13 cellular contexts compared by ENCODE assay signal in the genomic region with DNA sequence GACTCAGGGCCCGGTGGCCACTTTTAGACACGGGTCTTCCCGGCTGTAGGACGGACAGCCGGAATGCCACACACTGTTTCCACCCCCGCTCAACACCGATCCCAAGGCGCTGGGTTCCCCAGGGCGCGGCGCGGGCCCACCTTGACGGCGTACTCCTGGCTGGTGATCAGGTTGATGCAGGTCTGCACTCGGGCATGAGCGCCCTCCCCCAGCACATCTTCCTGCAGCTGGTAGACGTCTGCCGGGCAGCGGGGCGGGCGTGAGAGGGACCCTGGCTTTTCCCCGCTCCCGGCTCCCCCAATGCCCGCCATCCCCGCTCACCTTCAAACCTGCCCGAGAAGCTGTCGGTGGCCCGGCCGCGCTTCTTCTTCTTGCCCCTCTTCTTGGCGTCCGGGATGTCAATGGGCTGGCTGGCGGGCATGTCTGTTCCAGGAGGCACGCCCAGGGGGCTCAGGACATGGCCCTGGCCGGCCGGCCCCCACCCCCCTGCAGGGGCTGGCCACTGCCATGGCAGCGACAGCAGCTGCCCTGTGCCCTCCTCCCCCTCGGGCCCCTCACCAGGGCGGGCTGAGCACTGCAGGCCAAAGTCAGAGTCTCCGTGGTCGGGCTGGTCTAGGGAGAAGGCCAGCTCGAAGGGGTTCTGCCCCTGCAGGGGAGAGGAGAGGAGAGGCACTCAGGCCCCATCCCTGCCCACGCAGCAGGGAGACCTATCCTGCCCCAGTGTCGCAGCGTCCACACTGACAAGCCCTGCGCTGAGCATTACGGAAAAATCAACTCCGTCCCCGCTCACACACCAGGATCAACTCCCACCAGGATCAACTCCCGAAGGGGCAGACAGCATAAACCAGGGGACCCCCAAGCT. TPM values are rescaled to one million over a fixed set of nuclear protein-coding genes. Genes with fewer than 3 reads are reported as not detected.
DNase-seq lines count a peak whose midpoint lies in the region; ATAC-seq, FAIRE-seq and TF ChIP-seq lines count a peak whose summit lies in the region.
"Had no signal": no experiment of that assay in that cellular context is flagged by ENCODE, and none has a peak within 500 bp of the region (broad histone marks: within the 10 kb centered on the region; RNA-seq: fewer than 3 reads in every experiment).

No MANE protein-coding gene starts in this region.

- H3K4me3 Mint-ChIP-seq in MCF 10A (ENCODE audit: unreplicated experiment) = no peak overlapping the region

- peaks cover 21% of the 10 kb centered on the region for H3K4me1 Mint-ChIP-seq in MCF 10A (ENCODE audit: insufficient read depth, unreplicated experiment)

- TF ChIP-seq EP300 in K562 (IDR thresholded peaks at IDR 0.05; ENCODE audit: low read length) (no peak), upper lobe of left lung (IDR thresholded peaks at IDR 0.05) (no peak)

- DNase-seq in breast epithelium (ENCODE audit: low spot score in 2 of 2) (no peak), MCF 10A (ENCODE audit: unreplicated experiment) (no peak), K562 (ENCODE audit: extremely low read depth in 1 of 4, low spot score in 3 of 4) (peak in 2 of 4 experiments; percentile 15 to 16), mucosa of descending colon (peak in 2 of 3 donors; percentile 40 to 58), upper lobe of left lung (peak in 1 of 2 donors; percentile 82), AG08395 (ENCODE audit: low spot score) (no peak)
- DNase-seq: activated effector memory CD4-positive, alpha-beta T cell treated with Interleukin-2 at 50 U/mL for 16 hours; NCI-H1417; NCI-H774 had no signal

- no peak for TF ChIP-seq RAD21 in K562 (CRISPR knock-in tag; conservative IDR thresholded peaks at IDR 0.05 in 1 of 2, IDR thresholded peaks at IDR 0.05 in 1 of 2)

- no peak for FAIRE-seq in K562 (lab: Jason Lieb, UNC)

- no peak overlapping the region for H3K4me2 ChIP-seq in K562 (ENCODE audit: insufficient read depth, low read length)

- H2AFZ ChIP-seq in K562 (ENCODE audit: low read depth, low read length) = no peak overlapping the region

- peaks cover 47% of the 10 kb centered on the region for H3K36me3 Mint-ChIP-seq in MCF 10A (ENCODE audit: insufficient read depth, unreplicated experiment)

- peaks cover 7% of the 10 kb centered on the region for H3K9me1 ChIP-seq in K562 (ENCODE audit: control insufficient read depth, insufficient read depth, low read length)

- H3K4me1 ChIP-seq in breast epithelium (peaks cover 55 to 67% of the 10 kb centered on the region in 2 donors), K562 (replicated peaks in 1 of 2; ENCODE audit: control insufficient read depth in 2 of 2, insufficient read depth in 2 of 2, low read length in 2 of 2) (peaks cover 28 to 88% of the 10 kb centered on the region in 2 experiments), mucosa of descending colon (ENCODE audit: low read depth) (peaks cover 70% of the 10 kb centered on the region), upper lobe of left lung (peaks cover 80 to 85% (median 82%) of the 10 kb centered on the region in 4 donors)

- H3K36me3 ChIP-seq in breast epithelium = no peaks in the 10 kb centered on the region
- peaks cover 79% of the 10 kb centered on the region; the same call in 2 of the 3 replicates for H3K36me3 ChIP-seq in K562 (ENCODE audit: control insufficient read depth, insufficient read depth, low read length)
- H3K36me3 ChIP-seq in mucosa of descending colon (ENCODE audit: low read depth) = no peaks in the 10 kb centered on the region
- H3K36me3 ChIP-seq in upper lobe of left lung = peaks cover 17 to 77% (median 51%) of the 10 kb centered on the region in 4 donors
- H3K36me3 ChIP-seq: cardiac muscle cell had no signal

- CTCF ChIA-PET in MCF 10A (lab: Yijun Ruan, JAX) = interaction anchor here (1.0 to 1.8 kb wide), 2 partner anchors 18 to 24 kb away, joined by 4 to 6 read pairs; no protein-coding TSS in a partner anchor
- CTCF ChIA-PET in K562 (lab: Yijun Ruan, JAX; ENCODE audit: low intra/inter-chr PET ratio) = no interaction called here

- WGBS in K562 (ENCODE audit: insufficient coverage, low coverage, missing lambda C conversion rate) = 94% methylated on average over 38 of the region's 50 CpGs
- 91% methylated on average over 36 to 38 of the region's 50 CpGs for WGBS in upper lobe of left lung, 2 donors

- POLR2A ChIA-PET in MCF 10A (lab: Yijun Ruan, JAX) = interaction anchor here (0.7 to 1.6 kb wide), 4 partner anchors 12 to 1607 kb away, joined by 3 to 4 read pairs (median 4); no protein-coding TSS in a partner anchor
- POLR2A ChIA-PET in K562 (lab: Yijun Ruan, JAX) = interaction anchor here (0.9 to 5.5 kb wide), 5 partner anchors 10 to 169 kb away, joined by 4 to 72 read pairs (median 5); no protein-coding TSS in a partner anchor

- H3K27me3 ChIP-seq in breast epithelium (no peaks in the 10 kb centered on the region), K562 (ENCODE audit: control insufficient read depth in 2 of 2, insufficient read depth in 2 of 2, low read length in 2 of 2) (no peaks in the 10 kb centered on the region), upper lobe of left lung (no peaks in the 10 kb centered on the region)
- H3K27me3 ChIP-seq: cardiac muscle cell, SJSA1 had no signal

- TF ChIP-seq CTCF in breast epithelium (IDR thresholded peaks at IDR 0.05) (no peak), MCF 10A (IDR thresholded peaks at IDR 0.05; ENCODE audit: unreplicated experiment) (no peak), K562 (IDR thresholded peaks at IDR 0.05 in 2 of 3, conservative IDR thresholded peaks at IDR 0.05 in 1 of 3; ENCODE audit: insufficient read depth in 2 of 3, low read depth in 1 of 3, low read length in 3 of 3) (no peak), mucosa of descending colon (IDR thresholded peaks at IDR 0.05) (no peak), upper lobe of left lung (IDR thresholded peaks at IDR 0.05) (no peak)

- peak overlapping the region in 1 of 3 donors; percentile 95 for H3K4me3 ChIP-seq in breast epithelium
- H3K4me3 ChIP-seq in K562 = no peak overlapping the region
- H3K4me3 ChIP-seq in mucosa of descending colon = no peak overlapping the region
- no peak overlapping the region for H3K4me3 ChIP-seq in upper lobe of left lung
- H3K4me3 ChIP-seq: cardiac muscle cell, SJSA1 had no signal

- H3K27ac Mint-ChIP-seq in MCF 10A (ENCODE audit: low read depth, unreplicated experiment) = no peak overlapping the region

- in situ Hi-C loops in K562 (cut with MboI) = no loop called here

- ATAC-seq in K562 (no peak), mucosa of descending colon (no peak), upper lobe of left lung (ENCODE audit: low FRiP score in 2 of 2) (no peak), HG02981 (IDR thresholded peaks at IDR 0.05; ENCODE audit: unreplicated experiment) (no peak), GM19455 (IDR thresholded peaks at IDR 0.05; ENCODE audit: unreplicated experiment) (no peak)

- H3K79me2 ChIP-seq in K562 (ENCODE audit: control insufficient read depth, insufficient read depth, low read length) = peaks cover 53% of the 10 kb centered on the region

- peak overlapping the region; percentile 98 for H3K27ac ChIP-seq in breast epithelium
- no peak overlapping the region for H3K27ac ChIP-seq in K562 (ENCODE audit: extremely low read depth, low read depth, low read length)
- H3K27ac ChIP-seq in upper lobe of left lung = peak overlapping the region; percentile 71 to 100 (median 97)
- H3K27ac ChIP-seq: cardiac muscle cell, SJSA1 had no signal

- H3K9me3 ChIP-seq in breast epithelium (no peaks in the 10 kb centered on the region), K562 (replicated peaks; ENCODE audit: control insufficient read depth, insufficient read depth, low read depth, low read length) (no peaks in the 10 kb centered on the region), mucosa of descending colon (no peaks in the 10 kb centered on the region), upper lobe of left lung (no peaks in the 10 kb centered on the region)
- H3K9me3 ChIP-seq: SJSA1 had no signal

- peaks cover 36% of the 10 kb centered on the region for H4K20me1 ChIP-seq in K562 (replicated peaks; ENCODE audit: control insufficient read depth, insufficient read depth, low read length)

- TF ChIP-seq POLR2A in breast epithelium (IDR thresholded peaks at IDR 0.05) (no peak), K562 (conservative IDR thresholded peaks at IDR 0.05) (no peak), upper lobe of left lung (IDR thresholded peaks at IDR 0.05) (no peak)

- H3K9ac ChIP-seq in K562 (ENCODE audit: insufficient read depth in 1 of 2, low read depth in 2 of 2, low read length in 2 of 2) = peak overlapping the region in 1 of 2 experiments; percentile 54; a peak in 1 of 4 replicates

- no peaks in the 10 kb centered on the region for H3K27me3 Mint-ChIP-seq in MCF 10A (ENCODE audit: insufficient read depth, unreplicated experiment)

- no peaks in the 10 kb centered on the region for H3K9me3 Mint-ChIP-seq in MCF 10A (ENCODE audit: unreplicated experiment)

- BruUV-seq in MCF 10A (replicated peaks; lab: Mats Ljungman, UMichigan) (no TSS peak), K562 (replicated peaks; lab: Mats Ljungman, UMichigan) (no TSS peak)

- intact Hi-C loops in breast epithelium (cut with DNase I; ENCODE audit: low total_unique reads) (no loop called here), MCF 10A (cut with micrococcal nuclease) (no loop called here), K562 (cut with micrococcal nuclease) (no loop called here), mucosa of descending colon (cut with DNase I, micrococcal nuclease) (no loop called here)

RNA-seq across cellular contexts. Expression of gene MKNK2, which starts 4.8 kb away (rescaled TPM):
- total RNA-seq in breast epithelium (100 to 1,000 TPM in 1 of 3 donors, 10 to 100 TPM in 2; 94.7 to 170 (median 97.0) TPM), MCF 10A (2022) (146 and 224 TPM in 2 replicates), K562 (2014; rRNA removed) (83.9 and 114 TPM in 2 replicates), K562 (2014; rRNA removed; fragmentation: Illumina TruSeq; extraction: Trizol) (19.3 and 22.0 TPM in 2 replicates), K562 (2015; rRNA removed; fragmentation: Illumina TruSeq; extraction: Trizol) (48.6 and 51.9 TPM in 2 replicates), K562 (2021) (179 and 191 TPM in 2 replicates), mucosa of descending colon (100 to 1,000 TPM; 252 to 330 (median 304) TPM), upper lobe of left lung (100 to 1,000 TPM; 200 to 397 (median 264) TPM)
- total RNA-seq in K562 (2011; cell fraction: chromatin; rRNA removed; ENCODE audit: low replicate concordance) = 62.3 and 206 TPM in 2 replicates
- 137 and 161 TPM in 2 replicates for total RNA-seq in K562 (2011; cell fraction: nucleolus; rRNA removed)
- 83.2 and 85.9 TPM in 2 replicates for total RNA-seq in K562 (2011; cell fraction: nucleoplasm; rRNA removed)
- polyA plus RNA-seq in K562 (2011; rRNA removed) (59.3 and 97.4 TPM in 2 replicates), K562 (2014; fragmentation: Illumina TruSeq; extraction: Trizol) (44.6 and 77.5 TPM in 2 replicates), K562 (2014; fragmentation: Nextera tagmentation; extraction: Ambion mirVana) (1 to 10 TPM; 5.1 to 5.5 TPM), K562 (2014; rRNA removed) (87.2 and 91.7 TPM in 2 replicates)
- 77.0 and 149 TPM in 2 replicates for polyA plus RNA-seq in K562 (2011; cell fraction: cytosol; rRNA removed)
- polyA plus RNA-seq in K562 (2011; cell fraction: nucleus; rRNA removed) = 131 and 186 TPM in 2 replicates
- polyA plus RNA-seq in K562 (2012) = 69.2 and 176 TPM in 2 replicates
- 39.4 and 48.9 TPM in 2 replicates for polyA minus RNA-seq in K562 (2011; rRNA and poly(A)+ RNA removed)
- 99.7 and 155 TPM in 2 replicates for polyA minus RNA-seq in K562 (2011; cell fraction: cytosol; rRNA and poly(A)+ RNA removed)
- 43.6 and 57.8 TPM in 2 replicates for polyA minus RNA-seq in K562 (2011; cell fraction: nucleus; rRNA and poly(A)+ RNA removed)

RNA-seq across cellular contexts. Expression of gene BTBD2, which starts 30.8 kb away (rescaled TPM):
- 10 to 100 TPM; 52.0 to 67.2 (median 54.4) TPM for total RNA-seq in breast epithelium
- 53.1 and 53.4 TPM in 2 replicates for total RNA-seq in MCF 10A (2022)
- 7.3 and 29.0 TPM in 2 replicates for total RNA-seq in K562 (2011; cell fraction: chromatin; rRNA removed; ENCODE audit: low replicate concordance)
- 16.4 and 17.0 TPM in 2 replicates for total RNA-seq in K562 (2011; cell fraction: nucleolus; rRNA removed)
- 14.3 and 16.7 TPM in 2 replicates for total RNA-seq in K562 (2011; cell fraction: nucleoplasm; rRNA removed)
- 5.6 and 8.1 TPM in 2 replicates for total RNA-seq in K562 (2014; rRNA removed)
- 1.5 and 2.0 TPM in 2 replicates for total RNA-seq in K562 (2014; rRNA removed; fragmentation: Illumina TruSeq; extraction: Trizol)
- 6.4 and 6.9 TPM in 2 replicates for total RNA-seq in K562 (2015; rRNA removed; fragmentation: Illumina TruSeq; extraction: Trizol)
- total RNA-seq in K562 (2021) = 13.3 and 15.6 TPM in 2 replicates
- 10.2 and 30.9 TPM in 2 replicates for polyA plus RNA-seq in K562 (2011; rRNA removed)
- polyA plus RNA-seq in K562 (2011; cell fraction: cytosol; rRNA removed) = 21.5 and 25.6 TPM in 2 replicates
- 21.2 and 25.9 TPM in 2 replicates for polyA plus RNA-seq in K562 (2011; cell fraction: nucleus; rRNA removed)
- 18.5 and 62.5 TPM in 2 replicates for polyA plus RNA-seq in K562 (2012)
- polyA plus RNA-seq in K562 (2014; fragmentation: Illumina TruSeq; extraction: Trizol) = 7.4 and 11.0 TPM in 2 replicates
- under 1 TPM; 0.10 to 0.28 TPM for polyA plus RNA-seq in K562 (2014; fragmentation: Nextera tagmentation; extraction: Ambion mirVana)
- polyA plus RNA-seq in K562 (2014; rRNA removed) = 9.6 TPM in 2 replicates
- polyA minus RNA-seq in K562 (2011; rRNA and poly(A)+ RNA removed) = 4.1 and 4.9 TPM in 2 replicates
- 15.5 and 42.0 TPM in 2 replicates for polyA minus RNA-seq in K562 (2011; cell fraction: cytosol; rRNA and poly(A)+ RNA removed)
- 5.9 and 11.9 TPM in 2 replicates for polyA minus RNA-seq in K562 (2011; cell fraction: nucleus; rRNA and poly(A)+ RNA removed)
- 10 to 100 TPM; 66.0 to 82.3 (median 71.5) TPM for total RNA-seq in mucosa of descending colon
- total RNA-seq in upper lobe of left lung = 10 to 100 TPM; 49.0 to 87.3 (median 69.8) TPM

RNA-seq across cellular contexts. Expression of gene MOB3A, which starts 49.8 kb away (rescaled TPM):
- total RNA-seq in breast epithelium (10 to 100 TPM; 18.3 to 45.8 (median 29.2) TPM), MCF 10A (2022) (40.9 and 47.2 TPM in 2 replicates), K562 (2014; rRNA removed) (6.0 TPM in 2 replicates), K562 (2014; rRNA removed; fragmentation: Illumina TruSeq; extraction: Trizol) (2.6 and 2.7 TPM in 2 replicates), K562 (2015; rRNA removed; fragmentation: Illumina TruSeq; extraction: Trizol) (5.4 and 5.8 TPM in 2 replicates), K562 (2021) (20.5 and 24.1 TPM in 2 replicates), mucosa of descending colon (10 to 100 TPM; 39.8 to 76.8 (median 43.7) TPM), upper lobe of left lung (100 to 1,000 TPM in 1 of 6 donors, 10 to 100 TPM in 5; 35.4 to 107 (median 60.7) TPM)
- 14.5 and 31.8 TPM in 2 replicates for total RNA-seq in K562 (2011; cell fraction: chromatin; rRNA removed; ENCODE audit: low replicate concordance)
- total RNA-seq in K562 (2011; cell fraction: nucleolus; rRNA removed) = 13.9 and 14.7 TPM in 2 replicates
- total RNA-seq in K562 (2011; cell fraction: nucleoplasm; rRNA removed) = 13.0 and 13.8 TPM in 2 replicates
- polyA plus RNA-seq in K562 (2011; rRNA removed) (10.9 and 24.8 TPM in 2 replicates), K562 (2014; fragmentation: Illumina TruSeq; extraction: Trizol) (11.9 and 12.0 TPM in 2 replicates), K562 (2014; fragmentation: Nextera tagmentation; extraction: Ambion mirVana) (1 to 10 TPM; 1.1 to 2.2 TPM), K562 (2014; rRNA removed) (8.2 and 10.3 TPM in 2 replicates)
- 30.7 and 31.8 TPM in 2 replicates for polyA plus RNA-seq in K562 (2011; cell fraction: cytosol; rRNA removed)
- 10.5 and 12.5 TPM in 2 replicates for polyA plus RNA-seq in K562 (2011; cell fraction: nucleus; rRNA removed)
- 10.9 and 12.9 TPM in 2 replicates for polyA plus RNA-seq in K562 (2012)
- polyA minus RNA-seq in K562 (2011; rRNA and poly(A)+ RNA removed) = 10.3 and 10.6 TPM in 2 replicates
- polyA minus RNA-seq in K562 (2011; cell fraction: cytosol; rRNA and poly(A)+ RNA removed) = 26.8 and 37.9 TPM in 2 replicates
- polyA minus RNA-seq in K562 (2011; cell fraction: nucleus; rRNA and poly(A)+ RNA removed) = 3.9 and 8.2 TPM in 2 replicates

RNA-seq across cellular contexts. Expression of gene IZUMO4, which starts 50.4 kb away (rescaled TPM):
- total RNA-seq in breast epithelium = 10 to 100 TPM in 1 of 3 donors, 1 to 10 TPM in 2; 3.6 to 12.8 (median 3.7) TPM
- 3.1 and 5.3 TPM in 2 replicates for total RNA-seq in MCF 10A (2022)
- total RNA-seq in K562 (2011; cell fraction: chromatin; rRNA removed; ENCODE audit: low replicate concordance) = 6.2 and 19.6 TPM in 2 replicates
- total RNA-seq in K562 (2011; cell fraction: nucleolus; rRNA removed) = 14.0 and 17.2 TPM in 2 replicates
- 8.0 and 12.0 TPM in 2 replicates for total RNA-seq in K562 (2011; cell fraction: nucleoplasm; rRNA removed)
- 0.94 and 1.2 TPM in 2 replicates for total RNA-seq in K562 (2014; rRNA removed)
- 0.25 and 0.48 TPM in 2 replicates for total RNA-seq in K562 (2014; rRNA removed; fragmentation: Illumina TruSeq; extraction: Trizol)
- total RNA-seq in K562 (2015; rRNA removed; fragmentation: Illumina TruSeq; extraction: Trizol) = 0.53 and 0.72 TPM in 2 replicates
- total RNA-seq in K562 (2021) = 1.6 TPM in 2 replicates
- polyA plus RNA-seq in K562 (2011; rRNA removed) = 2.6 and 9.3 TPM in 2 replicates
- 3.7 and 5.5 TPM in 2 replicates for polyA plus RNA-seq in K562 (2011; cell fraction: cytosol; rRNA removed)
- 59.2 and 77.4 TPM in 2 replicates for polyA plus RNA-seq in K562 (2011; cell fraction: nucleus; rRNA removed)
- polyA plus RNA-seq in K562 (2012) = 2.1 and 5.9 TPM in 2 replicates
- polyA plus RNA-seq in K562 (2014; fragmentation: Illumina TruSeq; extraction: Trizol) = 0.78 and 1.4 TPM in 2 replicates
- polyA plus RNA-seq in K562 (2014; fragmentation: Nextera tagmentation; extraction: Ambion mirVana) = under 1 TPM; 0.07 to 0.13 TPM
- polyA plus RNA-seq in K562 (2014; rRNA removed) = 1.6 and 3.9 TPM in 2 replicates
- polyA minus RNA-seq in K562 (2011; rRNA and poly(A)+ RNA removed) = 0.60 and 0.74 TPM in 2 replicates
- not detected in 2 replicates for polyA minus RNA-seq in K562 (2011; cell fraction: cytosol; rRNA and poly(A)+ RNA removed)
- polyA minus RNA-seq in K562 (2011; cell fraction: nucleus; rRNA and poly(A)+ RNA removed) = 5.4 and 8.3 TPM in 2 replicates
- total RNA-seq in mucosa of descending colon = 1 to 10 TPM; 2.2 to 5.3 (median 3.4) TPM
- 10 to 100 TPM in 2 of 6 donors, 1 to 10 TPM in 3, under 1 TPM in 1; 0.59 to 61.8 (median 6.4) TPM for total RNA-seq in upper lobe of left lung

Comparison
In these comparisons a context has a peak if more than half of its experiments do, and no peak if none do; other contexts are left out.
1. DNase-seq: peak in mucosa of descending colon (2 of 3); none in breast epithelium (0 of 2), MCF 10A (single experiment) and AG08395 (single experiment).